18 cellular contexts compared by ENCODE assay signal in the genomic region with DNA sequence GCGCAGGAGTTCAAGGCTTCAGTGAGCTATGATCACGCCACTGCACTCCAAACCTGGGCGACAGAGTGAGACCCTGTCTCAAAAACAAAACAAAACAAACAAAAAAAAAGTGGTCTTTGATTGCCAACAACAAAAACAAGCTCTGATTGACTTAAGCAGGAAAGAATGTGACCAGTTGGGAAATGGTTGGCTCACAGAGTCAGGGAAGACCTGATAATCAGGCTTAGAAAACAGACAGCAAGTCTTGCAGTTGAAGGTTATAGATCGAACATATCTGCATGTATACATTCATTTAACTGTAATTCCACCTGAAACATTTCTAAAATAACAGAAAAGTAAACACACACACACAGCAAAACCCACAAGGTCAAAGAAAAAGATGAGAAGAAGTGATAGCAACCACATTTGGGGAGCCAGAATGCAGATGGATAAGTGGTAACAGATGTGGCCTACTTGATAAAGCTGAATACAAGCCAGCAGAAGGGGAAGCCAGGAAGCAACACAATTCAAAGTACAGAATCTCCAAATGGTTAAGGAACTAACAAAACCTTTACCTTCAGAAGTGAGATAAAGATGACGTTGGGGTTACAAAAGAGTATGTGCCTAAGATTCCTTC.
A peak's percentile ranks its signal among the peaks of the same experiment; 100 is the strongest.
DNase-seq lines count a peak whose midpoint lies in the region; ATAC-seq and TF ChIP-seq lines count a peak whose summit lies in the region.
"Had no signal": no experiment of that assay in that cellular context is flagged by ENCODE, and none has a peak within 500 bp of the region (broad histone marks: within the 10 kb centered on the region; RNA-seq: fewer than 3 reads in every experiment).

No MANE protein-coding gene starts in this region.

- H3K4me3 ChIP-seq in left ventricle myocardium inferior (no peak overlapping the region), right cardiac atrium (ENCODE audit: low read length) (no peak overlapping the region), fibroblast of the aortic adventitia (ENCODE audit: low read depth, low read length) (no peak overlapping the region), dorsolateral prefrontal cortex (no peak overlapping the region)
- H3K4me3 ChIP-seq: A549 had no signal

- no peak for ATAC-seq in right cardiac atrium
- peak; percentile 88 for ATAC-seq in SK-N-SH treated with all-trans-retinoic acid at 6 μM for 48 hours
- no peak for ATAC-seq in GM21576 (IDR thresholded peaks at IDR 0.05; ENCODE audit: unreplicated experiment)
- ATAC-seq in HG03439 (IDR thresholded peaks at IDR 0.05; ENCODE audit: unreplicated experiment) = no peak
- ATAC-seq: A549; activated naive CD4-positive, alpha-beta T cell treated with anti-CD3 and anti-CD28 coated beads, Interleukin-2, amount 50 U/mL, for 72 hours; Panc1; stimulated activated naive B cell treated with anti-CD40 and anti-IgM and Interleukin-4, amounts not matched to agents 10 μg/mL and 1 μg/mL and 100 μg/mL, for 72 hours; T-helper 17 cell had no signal

- TF ChIP-seq CTCF in left ventricle myocardium inferior (IDR thresholded peaks at IDR 0.05; ENCODE audit: borderline replicate concordance) = no peak
- TF ChIP-seq CTCF in fibroblast of the aortic adventitia (IDR thresholded peaks at IDR 0.05; ENCODE audit: insufficient read depth, low read length) = no peak
- no peak for TF ChIP-seq CTCF in dorsolateral prefrontal cortex (IDR thresholded peaks at IDR 0.05 in 54 of 56, conservative IDR thresholded peaks at IDR 0.05 in 2 of 56; ENCODE audit: low read depth in 1 of 56, partially characterized antibody in 56 of 56)

- no peaks in the 10 kb centered on the region for H3K27me3 ChIP-seq in left ventricle myocardium inferior (ENCODE audit: low read depth)
- H3K27me3 ChIP-seq in right cardiac atrium (ENCODE audit: control insufficient read depth, insufficient read depth) = no peaks in the 10 kb centered on the region
- H3K27me3 ChIP-seq in dorsolateral prefrontal cortex = no peaks in the 10 kb centered on the region

- H3K27ac ChIP-seq in left ventricle myocardium inferior (replicated peaks) (peak overlapping the region; percentile 42), right cardiac atrium (ENCODE audit: low read length) (no peak overlapping the region), dorsolateral prefrontal cortex (no peak overlapping the region)
- H3K27ac ChIP-seq: A549 had no signal

- H3K36me3 ChIP-seq in left ventricle myocardium inferior = no peaks in the 10 kb centered on the region

- H3K4me1 ChIP-seq in left ventricle myocardium inferior = no peaks in the 10 kb centered on the region
- no peaks in the 10 kb centered on the region for H3K4me1 ChIP-seq in right cardiac atrium (ENCODE audit: control insufficient read depth, insufficient read depth, low read length)
- H3K4me1 ChIP-seq: A549 had no signal

- intact Hi-C loops in left ventricle myocardium inferior (cut with micrococcal nuclease) (no loop called here), right cardiac atrium (cut with DNase I) (no loop called here), dorsolateral prefrontal cortex (cut with DNase I) (no loop called here)

- H3K9me3 ChIP-seq in left ventricle myocardium inferior (replicated peaks) (peaks cover 4% of the 10 kb centered on the region), right cardiac atrium (ENCODE audit: control insufficient read depth, low read length) (no peaks in the 10 kb centered on the region)
- H3K9me3 ChIP-seq: A549 had no signal

- 47% methylated on average over 5 of the region's 5 CpGs for WGBS in right cardiac atrium

- DNase-seq in left ventricle myocardium inferior = no peak
- no peak for DNase-seq in right cardiac atrium
- DNase-seq in fibroblast of the aortic adventitia (ENCODE audit: low read depth) = peak; percentile 24
- no peak for DNase-seq in dorsolateral prefrontal cortex
- DNase-seq in DMS53 (lab: John Stamatoyannopoulos, UW) = no peak
- DNase-seq: activated CD4-positive, alpha-beta T cell treated with anti-CD3 and anti-CD28 coated beads for 4 hours; activated T-cell treated with anti-CD3 and anti-CD28 coated beads for 4 hours; central memory CD4-positive, alpha-beta T cell; NCI-H1048; NCI-H2227 treated with DMSO at 0.1 percent for 48 hours; stimulated activated naive B cell treated with anti-CD40 and anti-IgM and Interleukin-4, amounts not matched to agents 10 μg/mL and 1 μg/mL and 100 μg/mL, for 72 hours; T-helper 17 cell had no signal

TF ChIP-seq in SK-N-SH treated with all-trans-retinoic acid at 6 μM for 48 hours, 23 proteins besides CTCF, POLR2A, EP300 and RAD21:
- no peak for TF ChIP-seq ZNF70 (CRISPR knock-in tag; IDR thresholded peaks at IDR 0.05)
- no peak for TF ChIP-seq ZC3H10 (CRISPR knock-in tag; IDR thresholded peaks at IDR 0.05)
- no peak for TF ChIP-seq ARNTL (CRISPR knock-in tag; IDR thresholded peaks at IDR 0.05; ENCODE audit: borderline replicate concordance, low read depth)
- peak; percentile 73; the same call in 1 of the 2 replicates for TF ChIP-seq TSHZ2 (CRISPR knock-in tag; IDR thresholded peaks at IDR 0.05)
- no peak for TF ChIP-seq RARB (CRISPR knock-in tag; IDR thresholded peaks at IDR 0.05)
- peak; percentile 92 for TF ChIP-seq TCF4 (CRISPR knock-in tag; IDR thresholded peaks at IDR 0.05; ENCODE audit: borderline replicate concordance)
- no peak for TF ChIP-seq ZNF8 (CRISPR knock-in tag; IDR thresholded peaks at IDR 0.05)
- TF ChIP-seq OSR1 (CRISPR knock-in tag; IDR thresholded peaks at IDR 0.05) = no peak
TF ChIP-seq in SK-N-SH treated with all-trans-retinoic acid at 6 μM for 48 hours: peak in this region for 2.
